In genomic region chr6:130675072-130675471, GRCh38 we compare ENCODE assay signal across 19 cellular contexts.
DNase-seq lines count a peak whose midpoint lies in the region; ATAC-seq and TF ChIP-seq lines count a peak whose summit lies in the region.
"Had no signal": no experiment of that assay in that cellular context is flagged by ENCODE, and none has a peak within 500 bp of the region (broad histone marks: within the 10 kb centered on the region; RNA-seq: fewer than 3 reads in every experiment).

No MANE protein-coding gene starts in this region.

- H3K4me3 ChIP-seq in fibroblast of mammary gland (ENCODE audit: control insufficient read depth, low read depth, low read length) (no peak overlapping the region), uterus (no peak overlapping the region)
- H3K4me3 ChIP-seq: upper lobe of right lung had no signal

- H3K27ac ChIP-seq in uterus: peak overlapping the region; percentile 67 to 88
- H3K27ac ChIP-seq: parathyroid adenoma, upper lobe of right lung had no signal

- H3K9me3 Mint-ChIP-seq in activated T-helper 17 cell treated with anti-CD3 and anti-CD28 coated beads, Interleukin-2, amount 50 U/mL, for 72 hours: peaks cover 15% of the 10 kb centered on the region
- H3K9me3 Mint-ChIP-seq in activated T-helper 1 cell treated with anti-CD3 and anti-CD28 coated beads, Interleukin-12 subunit alpha, Interleukin-12 subunit beta, Interleukin-2, Interleukin-4 antibody, amounts not matched to agents 30 ng/mL and 10 ng/mL and 1 ng/mL, durations not matched to agents 14 hours and 24 hours and 36 hours: peaks cover 35% of the 10 kb centered on the region

- TF ChIP-seq CTCF in fibroblast of mammary gland (conservative IDR thresholded peaks at IDR 0.05; ENCODE audit: control insufficient read depth, insufficient read depth, low read depth, low read length) (no peak), uterus (IDR thresholded peaks at IDR 0.05) (no peak)

- no peaks in the 10 kb centered on the region for H3K9me3 ChIP-seq in uterus
- H3K9me3 ChIP-seq: upper lobe of right lung had no signal

- no peak for TF ChIP-seq POLR2A in uterus (IDR thresholded peaks at IDR 0.05)

- peak; percentile 81 for ATAC-seq in activated T-helper 17 cell treated with anti-CD3 and anti-CD28 coated beads, Interleukin-2, amount 50 U/mL, for 72 hours (replicated peaks)
- ATAC-seq in GM21576 (IDR thresholded peaks at IDR 0.05; ENCODE audit: unreplicated experiment): no peak
- ATAC-seq: upper lobe of right lung had no signal

- peaks cover 6% of the 10 kb centered on the region for H3K4me1 Mint-ChIP-seq in activated T-helper 17 cell treated with anti-CD3 and anti-CD28 coated beads, Interleukin-2, amount 50 U/mL, for 72 hours
- peaks cover 22% of the 10 kb centered on the region for H3K4me1 Mint-ChIP-seq in activated T-helper 1 cell treated with anti-CD3 and anti-CD28 coated beads, Interleukin-12 subunit alpha, Interleukin-12 subunit beta, Interleukin-2, Interleukin-4 antibody, amounts not matched to agents 30 ng/mL and 10 ng/mL and 1 ng/mL, durations not matched to agents 14 hours and 24 hours and 36 hours (ENCODE audit: low read depth)
- H3K4me1 Mint-ChIP-seq: immature natural killer cell had no signal

- no peaks in the 10 kb centered on the region for H3K27me3 ChIP-seq in uterus
- H3K27me3 ChIP-seq: upper lobe of right lung had no signal

- H3K36me3 ChIP-seq in uterus: no peaks in the 10 kb centered on the region
- H3K36me3 ChIP-seq: upper lobe of right lung had no signal

- H3K36me3 Mint-ChIP-seq in activated T-helper 17 cell treated with anti-CD3 and anti-CD28 coated beads, Interleukin-2, amount 50 U/mL, for 72 hours (ENCODE audit: low read depth): no peaks in the 10 kb centered on the region
- H3K36me3 Mint-ChIP-seq in activated T-helper 1 cell treated with anti-CD3 and anti-CD28 coated beads, Interleukin-12 subunit alpha, Interleukin-12 subunit beta, Interleukin-2, Interleukin-4 antibody, amounts not matched to agents 30 ng/mL and 10 ng/mL and 1 ng/mL, durations not matched to agents 14 hours and 24 hours and 36 hours (ENCODE audit: low read depth): peaks cover 8% of the 10 kb centered on the region

- peak; percentile 7 for DNase-seq in stimulated activated CD4-positive, alpha-beta T cell treated with anti-CD3 and anti-CD28 coated beads, Interleukin-1b, Interleukin-23, amount 100 ng/mL, for 48 hours
- DNase-seq in stimulated activated CD4-positive, alpha-beta T cell treated with anti-CD3 and anti-CD28 coated beads, Interleukin-12 subunit alpha, Interleukin-12 subunit beta, amount 100 ng/mL, for 4 hours: no peak
- DNase-seq in fibroblast of mammary gland (ENCODE audit: low read depth): peak; percentile 74
- DNase-seq in uterus: no peak
- DNase-seq in NCI-H526 (lab: John Stamatoyannopoulos, UW): no peak
- no peak for DNase-seq in activated T-helper 1 cell treated with anti-CD3 and anti-CD28 coated beads, Interleukin-12 subunit alpha, Interleukin-12 subunit beta, Interleukin-2, Interleukin-4 antibody, amounts not matched to agents 30 ng/mL and 10 ng/mL and 1 ng/mL, durations not matched to agents 14 hours and 24 hours and 36 hours (ENCODE audit: low spot score)
- DNase-seq: activated naive CD4-positive, alpha-beta T cell treated with anti-CD3 and anti-CD28 coated beads, Interleukin-2, amount 50 U/mL, for 16 hours; DMS 273 treated with DMSO at 0.1 percent for 48 hours; immature natural killer cell; KBM-7; NCI-H1694 treated with DMSO at 0.1 percent for 48 hours; NCI-H526 treated with DMSO at 0.1 percent for 48 hours; Right ventricle myocardium superior; stimulated activated CD4-positive, alpha-beta T cell treated with anti-CD3 and anti-CD28 coated beads, Interleukin-2, amount 100 ng/mL, for 24 hours; T1000; upper lobe of right lung had no signal

- no peak overlapping the region for H3K4me3 Mint-ChIP-seq in activated T-helper 17 cell treated with anti-CD3 and anti-CD28 coated beads, Interleukin-2, amount 50 U/mL, for 72 hours
- no peak overlapping the region for H3K4me3 Mint-ChIP-seq in activated T-helper 1 cell treated with anti-CD3 and anti-CD28 coated beads, Interleukin-12 subunit alpha, Interleukin-12 subunit beta, Interleukin-2, Interleukin-4 antibody, amounts not matched to agents 30 ng/mL and 10 ng/mL and 1 ng/mL, durations not matched to agents 14 hours and 24 hours and 36 hours
- H3K4me3 Mint-ChIP-seq: immature natural killer cell had no signal

- H3K27me3 Mint-ChIP-seq in activated T-helper 17 cell treated with anti-CD3 and anti-CD28 coated beads, Interleukin-2, amount 50 U/mL, for 72 hours: no peaks in the 10 kb centered on the region
- H3K27me3 Mint-ChIP-seq in activated T-helper 1 cell treated with anti-CD3 and anti-CD28 coated beads, Interleukin-12 subunit alpha, Interleukin-12 subunit beta, Interleukin-2, Interleukin-4 antibody, amounts not matched to agents 30 ng/mL and 10 ng/mL and 1 ng/mL, durations not matched to agents 14 hours and 24 hours and 36 hours (ENCODE audit: insufficient read depth): peaks cover 3% of the 10 kb centered on the region

- intact Hi-C loops in uterus (cut with DNase I; ENCODE audit: low total_unique reads): no loop called here
- intact Hi-C loops in activated T-helper 1 cell treated with anti-CD3 and anti-CD28 coated beads, Interleukin-12 subunit alpha, Interleukin-12 subunit beta, Interleukin-2, Interleukin-4 antibody, amounts not matched to agents 30 ng/mL and 10 ng/mL and 1 ng/mL, durations not matched to agents 14 hours and 24 hours and 36 hours (cut with micrococcal nuclease): no loop called here

- peaks cover 0 to 21% of the 10 kb centered on the region in 2 donors for H3K4me1 ChIP-seq in uterus
- H3K4me1 ChIP-seq: parathyroid adenoma had no signal

- H3K27ac Mint-ChIP-seq in activated T-helper 17 cell treated with anti-CD3 and anti-CD28 coated beads, Interleukin-2, amount 50 U/mL, for 72 hours: peak overlapping the region; percentile 60
- no peak overlapping the region for H3K27ac Mint-ChIP-seq in activated T-helper 1 cell treated with anti-CD3 and anti-CD28 coated beads, Interleukin-12 subunit alpha, Interleukin-12 subunit beta, Interleukin-2, Interleukin-4 antibody, amounts not matched to agents 30 ng/mL and 10 ng/mL and 1 ng/mL, durations not matched to agents 14 hours and 24 hours and 36 hours
- H3K27ac Mint-ChIP-seq: immature natural killer cell had no signal

Comparison
In these comparisons a context has a peak if more than half of its experiments do, and no peak if none do; other contexts are left out.
1. DNase-seq: peak in stimulated activated CD4-positive, alpha-beta T cell treated with anti-CD3 and anti-CD28 coated beads, Interleukin-1b, Interleukin-23, amount 100 ng/mL, for 48 hours (single experiment) and fibroblast of mammary gland (single experiment); none in stimulated activated CD4-positive, alpha-beta T cell treated with anti-CD3 and anti-CD28 coated beads, Interleukin-12 subunit alpha, Interleukin-12 subunit beta, amount 100 ng/mL, for 4 hours (single experiment), uterus (0 of 2), NCI-H526 (0 of 2) and activated T-helper 1 cell treated with anti-CD3 and anti-CD28 coated beads, Interleukin-12 subunit alpha, Interleukin-12 subunit beta, Interleukin-2, Interleukin-4 antibody, amounts not matched to agents 30 ng/mL and 10 ng/mL and 1 ng/mL, durations not matched to agents 14 hours and 24 hours and 36 hours (single experiment).